ENCODE assay signal across 28 cellular contexts in genomic region chr20:63541371-63541770, GRCh38. TPM values are rescaled to one million over a fixed set of nuclear protein-coding genes. Genes with fewer than 3 reads are reported as not detected.
"Had no signal": no experiment of that assay in that cellular context is flagged by ENCODE, and none has a peak within 500 bp of the region (broad histone marks: within the 10 kb centered on the region; RNA-seq: fewer than 3 reads in every experiment).

No MANE protein-coding gene starts in this region.

- H3K36me3 Mint-ChIP-seq: naive thymus-derived CD4-positive, alpha-beta T cell; neural progenitor cell; stimulated activated memory B cell treated with anti-CD40 and anti-IgM and Interleukin-4, amounts not matched to agents 10 μg/mL and 1 μg/mL and 100 μg/mL, for 72 hours had no signal

- ATAC-seq: effector memory CD8-positive, alpha-beta T cell; left lung; naive thymus-derived CD4-positive, alpha-beta T cell; stimulated activated naive CD8-positive, alpha-beta T cell treated with anti-CD3 and anti-CD28 coated beads, Interleukin-15, Interleukin-2, amounts not matched to agents 100 U/mL and 50 U/mL, for 24 hours had no signal

- H3K79me2 ChIP-seq: hepatocyte had no signal

- DNase-seq: cortex of kidney; effector memory CD8-positive, alpha-beta T cell; erythroblast; esophagus squamous epithelium; kidney; left lung; mesendoderm; naive thymus-derived CD4-positive, alpha-beta T cell; sigmoid colon; stimulated activated CD4-positive, alpha-beta T cell treated with anti-CD3 and anti-CD28 coated beads, Interleukin-4, amount 100 ng/mL, for 4 hours; stimulated activated naive CD8-positive, alpha-beta T cell treated with anti-CD3 and anti-CD28 coated beads, Interleukin-15, Interleukin-2, amounts not matched to agents 100 U/mL and 50 U/mL, for 24 hours; uterus had no signal

- H3K27ac ChIP-seq: hepatocyte, left lung, neural progenitor cell, right atrium auricular region, sigmoid colon, thoracic aorta, tibial nerve, upper lobe of left lung, uterus had no signal

- H3K4me1 ChIP-seq: neural progenitor cell, uterus had no signal

- H3K9me3 ChIP-seq: esophagus squamous epithelium, left lung, prostate gland, right atrium auricular region, sigmoid colon, thoracic aorta, tibial nerve, upper lobe of left lung, uterus had no signal

- H3K9ac ChIP-seq: neural progenitor cell had no signal

- H3K9me3 Mint-ChIP-seq: effector memory CD8-positive, alpha-beta T cell; naive thymus-derived CD4-positive, alpha-beta T cell; nephron; neural progenitor cell; stimulated activated memory B cell treated with anti-CD40 and anti-IgM and Interleukin-4, amounts not matched to agents 10 μg/mL and 1 μg/mL and 100 μg/mL, for 72 hours had no signal

- H3K4me2 ChIP-seq: hepatocyte, neural progenitor cell had no signal

- H3K4me3 Mint-ChIP-seq: effector memory CD8-positive, alpha-beta T cell; naive thymus-derived CD4-positive, alpha-beta T cell; nephron; neural progenitor cell had no signal

- H3K36me3 ChIP-seq: esophagus squamous epithelium, left lung, neural progenitor cell, prostate gland, right atrium auricular region, sigmoid colon, thoracic aorta, tibial nerve, upper lobe of left lung, uterus had no signal

- H3K27me3 ChIP-seq: hepatocyte, neural progenitor cell, right atrium auricular region had no signal

- H3K27ac Mint-ChIP-seq: effector memory CD8-positive, alpha-beta T cell; naive thymus-derived CD4-positive, alpha-beta T cell; nephron; neural progenitor cell had no signal

- H2AFZ ChIP-seq: hepatocyte, neural progenitor cell had no signal

- H3K4me3 ChIP-seq: hepatocyte, left lung, neural progenitor cell, prostate gland, right atrium auricular region, sigmoid colon, thoracic aorta, tibial nerve, upper lobe of left lung, uterus had no signal

RNA-seq across cellular contexts. Expression of gene PTK6, which starts 4.2 kb away (rescaled TPM):
- total RNA-seq: frontal cortex, glomerular endothelial cell, lung microvascular endothelial cell, right atrium auricular region, skeletal muscle tissue had no signal

RNA-seq across cellular contexts. Expression of gene SRMS, which starts 6.2 kb away (rescaled TPM):
- total RNA-seq: dermis microvascular lymphatic vessel endothelial cell, esophagus squamous epithelium, frontal cortex, glomerular endothelial cell, hepatocyte, left lung, lung microvascular endothelial cell, mucosa of gallbladder, osteocyte, right atrium auricular region, sigmoid colon, skeletal muscle tissue, thoracic aorta, tibial nerve, upper lobe of left lung, uterus had no signal
- polyA plus RNA-seq: hepatocyte; naive thymus-derived CD4-positive, alpha-beta T cell had no signal

RNA-seq across cellular contexts. Expression of gene FNDC11, which starts 12.6 kb away (rescaled TPM):
- total RNA-seq: right atrium auricular region had no signal
